In genomic region chr17:76053230-76054111, GRCh38 we compare ENCODE assay signal across 12 cellular contexts. TPM values are rescaled to one million over a fixed set of nuclear protein-coding genes. Genes with fewer than 3 reads are reported as not detected.
DNase-seq lines count a peak whose midpoint lies in the region; ATAC-seq and TF ChIP-seq lines count a peak whose summit lies in the region.
"Had no signal": no experiment of that assay in that cellular context is flagged by ENCODE, and none has a peak within 500 bp of the region (broad histone marks: within the 10 kb centered on the region; RNA-seq: fewer than 3 reads in every experiment).

No MANE protein-coding gene starts in this region.

- H3K27ac ChIP-seq in subcutaneous abdominal adipose tissue (ENCODE audit: low read depth, low read length) (peak overlapping the region; percentile 35), Peyer's patch (no peak overlapping the region)

- peak; percentile 74 for ATAC-seq in activated CD4-positive, alpha-beta T cell treated with anti-CD3 and anti-CD28 coated beads for 36 hours

- CTCF ChIA-PET in activated CD4-positive, alpha-beta T cell treated with anti-CD3 and anti-CD28 coated beads for 36 hours (lab: Charles Lee), result interaction anchor here (0.5 to 2.2 kb wide), 7 partner anchors 9 to 226 kb away, joined by 3 to 15 read pairs (median 4); no protein-coding TSS in a partner anchor
- CTCF ChIA-PET in activated CD4-positive, alpha-beta T cell treated with anti-CD3 and anti-CD28 coated beads, Interleukin-2, amount 10 ng/mL, durations not matched to agents 7 days and 5 days (lab: Charles Lee), result interaction anchor here (0.7 kb wide), 2 partner anchors 146 to 226 kb away, joined by 3 to 5 read pairs; no protein-coding TSS in a partner anchor
- CTCF ChIA-PET in activated naive CD4-positive, alpha-beta T cell treated with anti-CD3 and anti-CD28 coated beads, Interleukin-2, amount 10 ng/mL, durations not matched to agents 7 days and 5 days (lab: Charles Lee), result interaction anchor here (0.6 to 0.9 kb wide), 2 partner anchors 25 to 246 kb away, joined by 3 read pairs; partner anchors contain the start of gene ZACN

- peak overlapping the region; percentile 38 for H3K27ac Mint-ChIP-seq in activated CD4-positive, alpha-beta T cell treated with anti-CD3 and anti-CD28 coated beads for 36 hours
- no peak overlapping the region for H3K27ac Mint-ChIP-seq in activated CD4-positive, alpha-beta T cell treated with anti-CD3 and anti-CD28 coated beads, Interleukin-2, amount 10 ng/mL, durations not matched to agents 7 days and 5 days
- peak overlapping the region; percentile 25 for H3K27ac Mint-ChIP-seq in activated naive CD4-positive, alpha-beta T cell treated with anti-CD3 and anti-CD28 coated beads, Interleukin-2, amount 10 ng/mL, durations not matched to agents 7 days and 5 days

- intact Hi-C loops in activated CD4-positive, alpha-beta T cell treated with anti-CD3 and anti-CD28 coated beads for 36 hours (cut with DNase I, micrococcal nuclease), result no loop called here

- no peak overlapping the region for H3K9ac ChIP-seq in subcutaneous abdominal adipose tissue (ENCODE audit: low read length in 5 of 5)

- H3K36me3 Mint-ChIP-seq in activated CD4-positive, alpha-beta T cell treated with anti-CD3 and anti-CD28 coated beads for 36 hours (ENCODE audit: low read depth), result peaks cover 63% of the 10 kb centered on the region
- H3K36me3 Mint-ChIP-seq in activated CD4-positive, alpha-beta T cell treated with anti-CD3 and anti-CD28 coated beads, Interleukin-2, amount 10 ng/mL, durations not matched to agents 7 days and 5 days (ENCODE audit: low read depth), result peaks cover 51% of the 10 kb centered on the region
- H3K36me3 Mint-ChIP-seq in activated naive CD4-positive, alpha-beta T cell treated with anti-CD3 and anti-CD28 coated beads, Interleukin-2, amount 10 ng/mL, durations not matched to agents 7 days and 5 days, result peaks cover 56% of the 10 kb centered on the region

- H3K4me3 Mint-ChIP-seq in activated CD4-positive, alpha-beta T cell treated with anti-CD3 and anti-CD28 coated beads for 36 hours, result no peak overlapping the region
- H3K4me3 Mint-ChIP-seq in activated CD4-positive, alpha-beta T cell treated with anti-CD3 and anti-CD28 coated beads, Interleukin-2, amount 10 ng/mL, durations not matched to agents 7 days and 5 days, result no peak overlapping the region
- H3K4me3 Mint-ChIP-seq in activated naive CD4-positive, alpha-beta T cell treated with anti-CD3 and anti-CD28 coated beads, Interleukin-2, amount 10 ng/mL, durations not matched to agents 7 days and 5 days, result no peak overlapping the region
- H3K4me3 Mint-ChIP-seq: immature natural killer cell had no signal

- no peaks in the 10 kb centered on the region for H3K27me3 Mint-ChIP-seq in activated CD4-positive, alpha-beta T cell treated with anti-CD3 and anti-CD28 coated beads for 36 hours
- no peaks in the 10 kb centered on the region for H3K27me3 Mint-ChIP-seq in activated CD4-positive, alpha-beta T cell treated with anti-CD3 and anti-CD28 coated beads, Interleukin-2, amount 10 ng/mL, durations not matched to agents 7 days and 5 days
- H3K27me3 Mint-ChIP-seq in activated naive CD4-positive, alpha-beta T cell treated with anti-CD3 and anti-CD28 coated beads, Interleukin-2, amount 10 ng/mL, durations not matched to agents 7 days and 5 days, result no peaks in the 10 kb centered on the region

- no peak overlapping the region for H3K4me3 ChIP-seq in subcutaneous abdominal adipose tissue (ENCODE audit: low read depth in 1 of 5, low read length in 5 of 5)
- H3K4me3 ChIP-seq in Peyer's patch, result no peak overlapping the region

- no peaks in the 10 kb centered on the region for H3K27me3 ChIP-seq in subcutaneous abdominal adipose tissue (ENCODE audit: control insufficient read depth in 5 of 5, insufficient read depth in 4 of 5, low read length in 5 of 5)
- no peaks in the 10 kb centered on the region for H3K27me3 ChIP-seq in Peyer's patch

- H3K9me3 ChIP-seq in subcutaneous abdominal adipose tissue (ENCODE audit: control insufficient read depth in 5 of 5, low read length in 5 of 5) (no peaks in the 10 kb centered on the region), Peyer's patch (no peaks in the 10 kb centered on the region)

- POLR2A ChIA-PET in activated CD4-positive, alpha-beta T cell treated with anti-CD3 and anti-CD28 coated beads for 36 hours (lab: Charles Lee), result interaction anchor here (0.6 kb wide), 3 partner anchors 12 to 644 kb away, joined by 3 to 4 read pairs (median 3); no protein-coding TSS in a partner anchor
- POLR2A ChIA-PET in activated CD4-positive, alpha-beta T cell treated with anti-CD3 and anti-CD28 coated beads, Interleukin-2, amount 10 ng/mL, durations not matched to agents 7 days and 5 days (lab: Charles Lee), result no interaction called here

- H3K9me3 Mint-ChIP-seq in activated CD4-positive, alpha-beta T cell treated with anti-CD3 and anti-CD28 coated beads for 36 hours (ENCODE audit: low read depth), result no peaks in the 10 kb centered on the region
- no peaks in the 10 kb centered on the region for H3K9me3 Mint-ChIP-seq in activated CD4-positive, alpha-beta T cell treated with anti-CD3 and anti-CD28 coated beads, Interleukin-2, amount 10 ng/mL, durations not matched to agents 7 days and 5 days
- H3K9me3 Mint-ChIP-seq in activated naive CD4-positive, alpha-beta T cell treated with anti-CD3 and anti-CD28 coated beads, Interleukin-2, amount 10 ng/mL, durations not matched to agents 7 days and 5 days, result no peaks in the 10 kb centered on the region
- H3K9me3 Mint-ChIP-seq: immature natural killer cell had no signal

- no peak for TF ChIP-seq CTCF in Peyer's patch (IDR thresholded peaks at IDR 0.05)

- DNase-seq in activated CD4-positive, alpha-beta T cell treated with anti-CD3 and anti-CD28 coated beads for 36 hours, result peak; percentile 62
- no peak for DNase-seq in activated CD4-positive, alpha-beta T cell treated with anti-CD3 and anti-CD28 coated beads, Interleukin-2, amount 10 ng/mL, durations not matched to agents 7 days and 5 days
- DNase-seq in activated naive CD4-positive, alpha-beta T cell treated with anti-CD3 and anti-CD28 coated beads, Interleukin-2, amount 10 ng/mL, durations not matched to agents 7 days and 5 days, result no peak
- DNase-seq in glomerular visceral epithelial cell (ENCODE audit: extremely low spot score), result peak; percentile 60
- no peak for DNase-seq in NCI-H2196 treated with DMSO at 0.1 percent for 48 hours (lab: John Stamatoyannopoulos, UW; ENCODE audit: unreplicated experiment)
- DNase-seq in islet precursor cell, result no peak
- DNase-seq in Peyer's patch, result no peak
- DNase-seq: 8988T, immature natural killer cell, NCI-H1092, T-helper 1 cell had no signal

- H3K4me1 ChIP-seq in subcutaneous abdominal adipose tissue (ENCODE audit: control insufficient read depth in 5 of 5, insufficient read depth in 5 of 5, low read length in 5 of 5), result no peaks in the 10 kb centered on the region
- H3K4me1 ChIP-seq in Peyer's patch, result no peaks in the 10 kb centered on the region

- peaks cover 34 to 92% (median 77%) of the 10 kb centered on the region in 5 donors for H3K36me3 ChIP-seq in subcutaneous abdominal adipose tissue (ENCODE audit: control insufficient read depth in 5 of 5, insufficient read depth in 5 of 5, low read length in 5 of 5)
- peaks cover 0 to 84% (median 6%) of the 10 kb centered on the region in 3 donors for H3K36me3 ChIP-seq in Peyer's patch

- no peak for TF ChIP-seq POLR2A in Peyer's patch (IDR thresholded peaks at IDR 0.05)

- peaks cover 41% of the 10 kb centered on the region for H3K4me1 Mint-ChIP-seq in activated CD4-positive, alpha-beta T cell treated with anti-CD3 and anti-CD28 coated beads for 36 hours
- peaks cover 12% of the 10 kb centered on the region for H3K4me1 Mint-ChIP-seq in activated CD4-positive, alpha-beta T cell treated with anti-CD3 and anti-CD28 coated beads, Interleukin-2, amount 10 ng/mL, durations not matched to agents 7 days and 5 days
- H3K4me1 Mint-ChIP-seq in activated naive CD4-positive, alpha-beta T cell treated with anti-CD3 and anti-CD28 coated beads, Interleukin-2, amount 10 ng/mL, durations not matched to agents 7 days and 5 days, result no peaks in the 10 kb centered on the region
- H3K4me1 Mint-ChIP-seq: immature natural killer cell had no signal

RNA-seq across cellular contexts. Expression of gene SRP68, which starts 18.8 kb away (rescaled TPM):
- 100 to 1,000 TPM; 151 to 174 TPM for total RNA-seq in activated CD4-positive, alpha-beta T cell treated with anti-CD3 and anti-CD28 coated beads for 36 hours
- total RNA-seq in activated CD4-positive, alpha-beta T cell treated with anti-CD3 and anti-CD28 coated beads, Interleukin-2, amount 10 ng/mL, durations not matched to agents 7 days and 5 days, result 10 to 100 TPM; 91.3 to 96.0 TPM
- total RNA-seq in Peyer's patch, result 10 to 100 TPM; 32.2 to 43.4 (median 32.6) TPM

RNA-seq across cellular contexts. Expression of gene GALR2, which starts 21.1 kb away (rescaled TPM):
- 1 to 10 TPM; 5.9 to 6.4 TPM for total RNA-seq in activated CD4-positive, alpha-beta T cell treated with anti-CD3 and anti-CD28 coated beads for 36 hours
- under 1 TPM; 0.15 TPM for total RNA-seq in activated CD4-positive, alpha-beta T cell treated with anti-CD3 and anti-CD28 coated beads, Interleukin-2, amount 10 ng/mL, durations not matched to agents 7 days and 5 days
- under 1 TPM in 1 of 4 donors, not detected in 3; 0.95 TPM for total RNA-seq in Peyer's patch

RNA-seq across cellular contexts. Expression of gene ZACN, which starts 25.5 kb away (rescaled TPM):
- 1 to 10 TPM; 4.8 to 5.4 TPM for total RNA-seq in activated CD4-positive, alpha-beta T cell treated with anti-CD3 and anti-CD28 coated beads for 36 hours
- under 1 TPM in 1 of 2 experiments, not detected in 1; 0.27 TPM for total RNA-seq in activated CD4-positive, alpha-beta T cell treated with anti-CD3 and anti-CD28 coated beads, Interleukin-2, amount 10 ng/mL, durations not matched to agents 7 days and 5 days
- not detected for total RNA-seq in Peyer's patch

RNA-seq across cellular contexts. Expression of gene EVPL, which starts 26.4 kb away (rescaled TPM):
- under 1 TPM; 0.04 to 0.16 TPM for total RNA-seq in activated CD4-positive, alpha-beta T cell treated with anti-CD3 and anti-CD28 coated beads for 36 hours
- under 1 TPM; 0.02 to 0.05 TPM for total RNA-seq in activated CD4-positive, alpha-beta T cell treated with anti-CD3 and anti-CD28 coated beads, Interleukin-2, amount 10 ng/mL, durations not matched to agents 7 days and 5 days
- 10 to 100 TPM; 26.4 to 87.8 (median 55.0) TPM for total RNA-seq in Peyer's patch

RNA-seq across cellular contexts. Expression of gene EXOC7, which starts 50.1 kb away (rescaled TPM):
- 10 to 100 TPM; 73.0 to 77.0 TPM for total RNA-seq in activated CD4-positive, alpha-beta T cell treated with anti-CD3 and anti-CD28 coated beads for 36 hours
- total RNA-seq in activated CD4-positive, alpha-beta T cell treated with anti-CD3 and anti-CD28 coated beads, Interleukin-2, amount 10 ng/mL, durations not matched to agents 7 days and 5 days, result 100 to 1,000 TPM; 140 to 147 TPM
- 100 to 1,000 TPM; 113 to 160 (median 134) TPM for total RNA-seq in Peyer's patch

Comparison
In these comparisons a context has a peak if more than half of its experiments do, and no peak if none do; other contexts are left out.
1. DNase-seq: peak in activated CD4-positive, alpha-beta T cell treated with anti-CD3 and anti-CD28 coated beads for 36 hours (single experiment) and glomerular visceral epithelial cell (single experiment); none in activated CD4-positive, alpha-beta T cell treated with anti-CD3 and anti-CD28 coated beads, Interleukin-2, amount 10 ng/mL, durations not matched to agents 7 days and 5 days (single experiment), activated naive CD4-positive, alpha-beta T cell treated with anti-CD3 and anti-CD28 coated beads, Interleukin-2, amount 10 ng/mL, durations not matched to agents 7 days and 5 days (single experiment), NCI-H2196 treated with DMSO at 0.1 percent for 48 hours (single experiment), islet precursor cell (single experiment) and Peyer's patch (0 of 3).
2. RNA of gene ZACN, which starts 25.5 kb away (total RNA-seq): 4.8 to 5.4 TPM in activated CD4-positive, alpha-beta T cell treated with anti-CD3 and anti-CD28 coated beads for 36 hours; 0.27 TPM in activated CD4-positive, alpha-beta T cell treated with anti-CD3 and anti-CD28 coated beads, Interleukin-2, amount 10 ng/mL, durations not matched to agents 7 days and 5 days and not detected in Peyer's patch; every median in the first group is over 4 times any median in the second.